16 cellular contexts compared by ENCODE assay signal in the genomic region with DNA sequence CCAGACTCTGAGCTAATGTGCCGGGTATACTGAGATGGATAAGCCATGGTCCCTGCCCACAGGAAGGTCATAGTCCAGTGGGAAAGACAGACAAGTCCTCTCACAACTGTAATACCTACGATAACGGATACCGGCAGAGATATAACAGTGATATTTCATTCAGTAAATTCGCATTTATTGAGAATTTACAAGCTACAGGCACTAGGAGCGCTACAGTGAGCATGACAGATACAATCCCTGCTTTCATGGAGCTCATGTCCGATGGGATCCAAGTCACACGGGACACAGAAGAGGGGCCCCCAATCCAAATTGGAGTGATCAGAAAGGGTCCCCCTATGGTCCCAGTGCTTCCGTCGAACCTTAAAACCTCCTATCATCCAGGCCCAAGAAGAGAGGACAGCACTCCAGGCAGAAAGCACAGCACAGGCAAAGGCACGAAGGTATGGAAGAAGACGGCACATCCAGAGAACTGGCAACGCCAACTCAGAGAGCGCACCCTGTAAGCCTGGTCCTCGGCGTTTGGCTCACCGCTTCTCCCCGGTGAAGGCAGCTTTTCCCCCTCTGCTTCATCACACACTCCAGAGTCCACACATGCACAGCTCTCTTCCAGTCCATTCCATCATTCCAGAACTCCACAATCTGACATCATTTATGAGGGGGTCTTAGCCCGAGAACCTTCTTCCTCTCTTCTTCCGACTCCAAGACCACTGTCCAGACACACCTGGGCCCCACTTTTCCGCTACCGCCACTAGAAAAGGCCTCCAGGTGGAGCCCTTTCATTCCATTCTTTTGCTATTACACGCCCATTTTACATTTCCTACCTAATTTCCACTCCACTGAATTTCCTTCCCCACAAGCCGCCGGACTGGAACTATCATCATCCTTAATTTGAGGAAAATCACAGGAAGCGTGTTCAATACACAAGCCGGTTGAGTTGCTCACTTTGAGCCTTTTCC. TPM values are rescaled to one million over a fixed set of nuclear protein-coding genes. Genes with fewer than 3 reads are reported as not detected.
A peak's percentile ranks its signal among the peaks of the same experiment; 100 is the strongest.
DNase-seq lines count a peak whose midpoint lies in the region; ATAC-seq and TF ChIP-seq lines count a peak whose summit lies in the region.
"Had no signal": no experiment of that assay in that cellular context is flagged by ENCODE, and none has a peak within 500 bp of the region (broad histone marks: within the 10 kb centered on the region; RNA-seq: fewer than 3 reads in every experiment).

No MANE protein-coding gene starts in this region.

- no peaks in the 10 kb centered on the region for H3K9me3 ChIP-seq in body of pancreas
- H3K9me3 ChIP-seq: thoracic aorta had no signal

- TF ChIP-seq CTCF in LNCAP (IDR thresholded peaks at IDR 0.05), result peak; percentile 57
- TF ChIP-seq CTCF in body of pancreas (IDR thresholded peaks at IDR 0.05), result peak in 4 of 7 experiments; percentile 12 to 38 (median 28)
- TF ChIP-seq CTCF in progenitor cell of endocrine pancreas (IDR thresholded peaks at IDR 0.05; ENCODE audit: unreplicated experiment), result peak; percentile 63

- no peak overlapping the region for H3K4me3 ChIP-seq in body of pancreas
- H3K4me3 ChIP-seq: thoracic aorta had no signal

- no peaks in the 10 kb centered on the region for H3K36me3 ChIP-seq in body of pancreas (replicated peaks in 1 of 2; ENCODE audit: insufficient read depth in 1 of 2, low read depth in 2 of 2)
- H3K36me3 ChIP-seq: thoracic aorta had no signal

- no peak overlapping the region for H3K4me3 Mint-ChIP-seq in progenitor cell of endocrine pancreas (ENCODE audit: low read depth)
- H3K4me3 Mint-ChIP-seq in activated CD4-positive, alpha-beta T cell treated with anti-CD3 and anti-CD28 coated beads, Interleukin-2, amount 10 ng/mL, durations not matched to agents 7 days and 5 days, result no peak overlapping the region
- H3K4me3 Mint-ChIP-seq: activated CD4-positive, alpha-beta memory T cell treated with anti-CD3 and anti-CD28 coated beads for 36 hours had no signal

- 54 to 58% methylated on average over 27 of the region's 27 CpGs for WGBS in body of pancreas, 2 donors

- POLR2A ChIA-PET in activated CD4-positive, alpha-beta T cell treated with anti-CD3 and anti-CD28 coated beads, Interleukin-2, amount 10 ng/mL, durations not matched to agents 7 days and 5 days (lab: Charles Lee), result no interaction called here

- H3K27me3 Mint-ChIP-seq in progenitor cell of endocrine pancreas, result peaks cover 36% of the 10 kb centered on the region
- H3K27me3 Mint-ChIP-seq in activated CD4-positive, alpha-beta T cell treated with anti-CD3 and anti-CD28 coated beads, Interleukin-2, amount 10 ng/mL, durations not matched to agents 7 days and 5 days, result peaks cover 34% of the 10 kb centered on the region

- no peak overlapping the region for H3K27ac Mint-ChIP-seq in progenitor cell of endocrine pancreas
- H3K27ac Mint-ChIP-seq in activated CD4-positive, alpha-beta T cell treated with anti-CD3 and anti-CD28 coated beads, Interleukin-2, amount 10 ng/mL, durations not matched to agents 7 days and 5 days, result no peak overlapping the region
- H3K27ac Mint-ChIP-seq: activated CD4-positive, alpha-beta memory T cell treated with anti-CD3 and anti-CD28 coated beads for 36 hours had no signal

- H3K9me3 Mint-ChIP-seq in progenitor cell of endocrine pancreas (ENCODE audit: low read depth), result no peaks in the 10 kb centered on the region
- no peaks in the 10 kb centered on the region for H3K9me3 Mint-ChIP-seq in activated CD4-positive, alpha-beta T cell treated with anti-CD3 and anti-CD28 coated beads, Interleukin-2, amount 10 ng/mL, durations not matched to agents 7 days and 5 days
- H3K9me3 Mint-ChIP-seq: activated CD4-positive, alpha-beta memory T cell treated with anti-CD3 and anti-CD28 coated beads for 36 hours had no signal

- no peak for ATAC-seq in body of pancreas

- DNase-seq in DMS 273 (lab: John Stamatoyannopoulos, UW; ENCODE audit: unreplicated experiment), result peak; percentile 1
- no peak for DNase-seq in DMS 273 treated with DMSO at 0.1 percent for 48 hours (lab: John Stamatoyannopoulos, UW)
- peak in 1 of 4 donors; percentile 11 for DNase-seq in body of pancreas
- DNase-seq in progenitor cell of endocrine pancreas (ENCODE audit: low spot score, unreplicated experiment), result no peak
- DNase-seq in NCI-H146 treated with DMSO at 0.1 percent for 48 hours (lab: John Stamatoyannopoulos, UW; ENCODE audit: unreplicated experiment), result no peak
- no peak for DNase-seq in activated CD4-positive, alpha-beta T cell treated with anti-CD3 and anti-CD28 coated beads, Interleukin-2, amount 10 ng/mL, durations not matched to agents 7 days and 5 days
- no peak for DNase-seq in GF-D8 (lab: John Stamatoyannopoulos, UW)
- DNase-seq: 8988T; activated CD4-positive, alpha-beta memory T cell treated with anti-CD3 and anti-CD28 coated beads for 36 hours; caudate nucleus; COR-L47; NCI-H187 treated with DMSO at 0.1 percent for 48 hours had no signal

- no peaks in the 10 kb centered on the region for H3K27me3 ChIP-seq in body of pancreas

- no peaks in the 10 kb centered on the region for H3K4me1 Mint-ChIP-seq in progenitor cell of endocrine pancreas (ENCODE audit: low read depth)
- no peaks in the 10 kb centered on the region for H3K4me1 Mint-ChIP-seq in activated CD4-positive, alpha-beta T cell treated with anti-CD3 and anti-CD28 coated beads, Interleukin-2, amount 10 ng/mL, durations not matched to agents 7 days and 5 days

- CTCF ChIA-PET in activated CD4-positive, alpha-beta T cell treated with anti-CD3 and anti-CD28 coated beads, Interleukin-2, amount 10 ng/mL, durations not matched to agents 7 days and 5 days (lab: Charles Lee), result no interaction called here

- no peak for TF ChIP-seq POLR2A in body of pancreas (IDR thresholded peaks at IDR 0.05)

- H3K4me1 ChIP-seq in body of pancreas, result no peaks in the 10 kb centered on the region

- no peaks in the 10 kb centered on the region for H3K36me3 Mint-ChIP-seq in progenitor cell of endocrine pancreas (ENCODE audit: insufficient read depth)
- no peaks in the 10 kb centered on the region for H3K36me3 Mint-ChIP-seq in activated CD4-positive, alpha-beta T cell treated with anti-CD3 and anti-CD28 coated beads, Interleukin-2, amount 10 ng/mL, durations not matched to agents 7 days and 5 days (ENCODE audit: low read depth)
- H3K36me3 Mint-ChIP-seq: activated CD4-positive, alpha-beta memory T cell treated with anti-CD3 and anti-CD28 coated beads for 36 hours had no signal

- H3K27ac ChIP-seq in body of pancreas, result no peak overlapping the region
- H3K27ac ChIP-seq: epithelial cell of prostate, thoracic aorta had no signal

- intact Hi-C loops in body of pancreas (cut with DNase I), result no loop called here

RNA-seq across cellular contexts. Expression of a gene that starts 47.8 kb away (rescaled TPM):
- 1 to 10 TPM in 1 of 2 donors, not detected in 1; 2.9 TPM for total RNA-seq in body of pancreas
- total RNA-seq in progenitor cell of endocrine pancreas, result not detected in 2 replicates
- not detected for total RNA-seq in activated CD4-positive, alpha-beta T cell treated with anti-CD3 and anti-CD28 coated beads, Interleukin-2, amount 10 ng/mL, durations not matched to agents 7 days and 5 days
- total RNA-seq: activated CD4-positive, alpha-beta memory T cell treated with anti-CD3 and anti-CD28 coated beads for 36 hours; T-helper 2 cell treated with Interferon-gamma antibody and Interleukin-4, amounts not matched to agents 100 ng/mL and 5 ng/mL, for 36 hours had no signal

RNA-seq across cellular contexts. Expression of a gene that starts 54.5 kb away (rescaled TPM):
- total RNA-seq in body of pancreas, result 10 to 100 TPM in 1 of 2 donors, 1 to 10 TPM in 1; 7.3 to 14.8 TPM
- total RNA-seq in progenitor cell of endocrine pancreas, result 23.7 and 26.9 TPM in 2 replicates
- 10 to 100 TPM; 26.1 to 33.2 TPM for total RNA-seq in activated CD4-positive, alpha-beta T cell treated with anti-CD3 and anti-CD28 coated beads, Interleukin-2, amount 10 ng/mL, durations not matched to agents 7 days and 5 days
